Comparison of ENCODE assay signal across 21 cellular contexts in genomic region chr15:76201536-76202255, GRCh38.
"Had no signal": no experiment of that assay in that cellular context is flagged by ENCODE, and none has a peak within 500 bp of the region (broad histone marks: within the 10 kb centered on the region; RNA-seq: fewer than 3 reads in every experiment).

No MANE protein-coding gene starts in this region.

- H3K27ac ChIP-seq: breast epithelium, colonic mucosa, esophagus muscularis mucosa, hepatocyte, thyroid gland had no signal

- DNase-seq: activated CD4-positive, alpha-beta memory T cell treated with anti-CD3 and anti-CD28 coated beads, Interleukin-2, amount 10 ng/mL, durations not matched to agents 7 days and 5 days; activated CD4-positive, alpha-beta T cell treated with anti-CD3 and anti-CD28 coated beads, Interleukin-2, amount 10 ng/mL, durations not matched to agents 24 days and 14 days; activated CD8-positive, alpha-beta memory T cell treated with anti-CD3 and anti-CD28 coated beads, Interleukin-2, amount 10 ng/mL, durations not matched to agents 7 days and 5 days; activated naive CD4-positive, alpha-beta T cell treated with Interleukin-2 at 50 U/mL for 16 hours; activated T-cell treated with anti-CD3 and anti-CD28 coated beads for 4 hours; amniotic stem cell; colonic mucosa; effector memory CD8-positive, alpha-beta T cell; glutamatergic neuron; mesendoderm; naive B cell; occipital lobe; stimulated activated CD4-positive, alpha-beta T cell treated with anti-CD3 and anti-CD28 coated beads, Interleukin-4, amount 100 ng/mL, for 1 hour; stimulated activated naive CD4-positive, alpha-beta T cell treated with Interleukin-2 at 50 U/mL for 16 hours; T1000; thyroid gland had no signal

- FAIRE-seq: frontal cortex had no signal

- ATAC-seq: activated CD8-positive, alpha-beta memory T cell treated with anti-CD3 and anti-CD28 coated beads, Interleukin-2, amount 10 ng/mL, durations not matched to agents 7 days and 5 days; effector memory CD8-positive, alpha-beta T cell; WTC11 had no signal
